Comparison of ENCODE assay signal across 1 cellular context in genomic region chr17:40060887-40061480, GRCh38.
A peak's percentile ranks its signal among the peaks of the same experiment; 100 is the strongest.
TF ChIP-seq lines count a peak whose summit lies in the region.

No MANE protein-coding gene starts in this region.

TF ChIP-seq in HEK293, 187 proteins besides CTCF, POLR2A, EP300 and RAD21 (continued from another document):
- TF ChIP-seq ZSCAN4 (tag by site-specific recombination; IDR thresholded peaks at IDR 0.05), result no peak
- peak; percentile 87 for TF ChIP-seq ZNF600 (tag by site-specific recombination; IDR thresholded peaks at IDR 0.05)
- TF ChIP-seq ZNF664 (tag by site-specific recombination; IDR thresholded peaks at IDR 0.05), result no peak
- no peak for TF ChIP-seq HIC1 (tag by site-specific recombination; IDR thresholded peaks at IDR 0.05)
- no peak for TF ChIP-seq OVOL3 (tag by site-specific recombination; IDR thresholded peaks at IDR 0.05)
- no peak for TF ChIP-seq PRDM10 (tag by site-specific recombination; IDR thresholded peaks at IDR 0.05)
- no peak for TF ChIP-seq ZNF529 (tag by site-specific recombination; IDR thresholded peaks at IDR 0.05; ENCODE audit: insufficient replicate concordance)
- TF ChIP-seq ZBTB48 (tag by site-specific recombination; IDR thresholded peaks at IDR 0.05), result no peak
- TF ChIP-seq ZNF426 (tag by site-specific recombination; IDR thresholded peaks at IDR 0.05), result no peak
- TF ChIP-seq ZNF707 (tag by site-specific recombination; IDR thresholded peaks at IDR 0.05), result no peak
- no peak for TF ChIP-seq ELK4 (IDR thresholded peaks at IDR 0.05; ENCODE audit: borderline replicate concordance, low read depth, low read length)
- TF ChIP-seq ZNF704 (tag by site-specific recombination; IDR thresholded peaks at IDR 0.05), result no peak
- TF ChIP-seq SCRT2 (tag by site-specific recombination; IDR thresholded peaks at IDR 0.05), result peak; percentile 37; the same call in 1 of the 2 replicates
- no peak for TF ChIP-seq ZNF354C (tag by site-specific recombination; IDR thresholded peaks at IDR 0.05; ENCODE audit: borderline replicate concordance, low read depth)
